11 cellular contexts compared by ENCODE assay signal in the genomic region with DNA sequence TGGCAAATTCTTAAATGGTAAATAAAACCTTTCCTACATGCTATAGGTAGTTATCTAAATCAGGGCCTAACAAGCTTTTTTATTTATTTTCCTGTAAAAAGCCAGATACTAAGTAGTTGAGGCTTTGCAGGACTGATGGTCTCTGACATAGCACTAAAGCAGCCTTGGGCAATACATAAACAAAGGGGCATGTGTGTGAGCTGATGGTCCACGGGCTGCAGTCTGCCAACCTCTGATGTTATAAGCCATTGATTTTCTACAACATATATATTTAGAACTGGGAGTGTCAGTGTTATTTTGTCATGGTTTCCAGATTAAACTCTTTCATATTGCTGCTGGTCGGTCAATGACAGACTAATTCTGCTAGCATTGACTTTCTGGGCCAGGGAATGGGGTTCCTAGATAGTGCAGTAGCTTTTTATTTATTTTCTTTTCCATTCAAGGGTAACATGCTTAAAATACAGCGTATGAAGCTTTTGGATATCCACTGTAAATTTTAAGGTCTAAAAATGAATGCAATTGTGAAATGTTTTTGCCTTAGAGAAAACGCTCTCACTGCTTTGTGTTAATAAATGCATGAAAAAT.
"Had no signal": no experiment of that assay in that cellular context is flagged by ENCODE, and none has a peak within 500 bp of the region (broad histone marks: within the 10 kb centered on the region; RNA-seq: fewer than 3 reads in every experiment).

No MANE protein-coding gene starts in this region.

- H3K4me3 ChIP-seq: lung, prostate gland, upper lobe of right lung had no signal

- H3K27ac ChIP-seq: upper lobe of right lung had no signal

- ATAC-seq: activated CD4-positive, CD25-positive, alpha-beta regulatory T cell treated with anti-CD3 and anti-CD28 coated beads, Interleukin-2, amount 50 U/mL, for 24 hours; naive thymus-derived CD4-positive, alpha-beta T cell; stimulated activated naive B cell treated with anti-CD40 and anti-IgM and Interleukin-4, amounts not matched to agents 10 μg/mL and 1 μg/mL and 100 μg/mL, for 72 hours had no signal

- DNase-seq: immature natural killer cell; left colon; naive thymus-derived CD4-positive, alpha-beta T cell; occipital lobe; stimulated activated CD4-positive, alpha-beta T cell treated with anti-CD3 and anti-CD28 coated beads, Interleukin-2, amount 100 ng/mL, for 24 hours; stimulated activated naive B cell treated with anti-CD40 and anti-IgM and Interleukin-4, amounts not matched to agents 10 μg/mL and 1 μg/mL and 100 μg/mL, for 72 hours; upper lobe of right lung had no signal

- H3K9me3 ChIP-seq: breast epithelium, prostate gland, upper lobe of right lung had no signal

- H3K36me3 ChIP-seq: breast epithelium, prostate gland, upper lobe of right lung had no signal

- H3K4me1 ChIP-seq: breast epithelium had no signal

- H3K27me3 ChIP-seq: breast epithelium, upper lobe of right lung had no signal
